9 cellular contexts compared by ENCODE assay signal in genomic region chr12:52186135-52186840, GRCh38. TPM values are rescaled to one million over a fixed set of nuclear protein-coding genes. Genes with fewer than 3 reads are reported as not detected.
A peak's percentile ranks its signal among the peaks of the same experiment; 100 is the strongest.
DNase-seq lines count a peak whose midpoint lies in the region; ATAC-seq and TF ChIP-seq lines count a peak whose summit lies in the region.
"Had no signal": no experiment of that assay in that cellular context is flagged by ENCODE, and none has a peak within 500 bp of the region (broad histone marks: within the 10 kb centered on the region; RNA-seq: fewer than 3 reads in every experiment).

No MANE protein-coding gene starts in this region.

- no peaks in the 10 kb centered on the region for H3K36me3 Mint-ChIP-seq in dendritic cell treated with granulocyte-macrophage colony-stimulating factor and Interleukin-4, amounts not matched to agents 40 ng/mL and 50 ng/mL, for 4 days (ENCODE audit: low read depth)
- no peaks in the 10 kb centered on the region for H3K36me3 Mint-ChIP-seq in neural crest cell (ENCODE audit: low read depth)

- H3K4me3 Mint-ChIP-seq in dendritic cell treated with granulocyte-macrophage colony-stimulating factor and Interleukin-4, amounts not matched to agents 40 ng/mL and 50 ng/mL, for 4 days = no peak overlapping the region
- H3K4me3 Mint-ChIP-seq in neural crest cell = no peak overlapping the region

- H3K4me1 ChIP-seq in upper lobe of right lung = no peaks in the 10 kb centered on the region

- DNase-seq in COR-L47 (lab: John Stamatoyannopoulos, UW) = peak; percentile 73
- DNase-seq in NCI-H2107 treated with DMSO at 0.1 percent for 48 hours (lab: John Stamatoyannopoulos, UW; ENCODE audit: unreplicated experiment) = peak; percentile 67
- no peak for DNase-seq in neural crest cell (ENCODE audit: low read depth, low spot score)
- DNase-seq in DMS153 treated with DMSO at 0.1 percent for 48 hours (lab: John Stamatoyannopoulos, UW; ENCODE audit: unreplicated experiment) = no peak
- no peak for DNase-seq in mucosa of gallbladder (ENCODE audit: low spot score)
- no peak for DNase-seq in activated CD4-positive, alpha-beta T cell treated with anti-CD3 and anti-CD28 coated beads for 4 hours
- no peak for DNase-seq in upper lobe of right lung
- DNase-seq: activated naive CD4-positive, alpha-beta T cell had no signal

- peak overlapping the region; percentile 62 for H3K27ac Mint-ChIP-seq in dendritic cell treated with granulocyte-macrophage colony-stimulating factor and Interleukin-4, amounts not matched to agents 40 ng/mL and 50 ng/mL, for 4 days
- H3K27ac Mint-ChIP-seq in neural crest cell (ENCODE audit: unreplicated experiment) = peak overlapping the region; percentile 43

- H3K9me3 ChIP-seq in upper lobe of right lung = no peaks in the 10 kb centered on the region

- intact Hi-C loops in dendritic cell treated with granulocyte-macrophage colony-stimulating factor and Interleukin-4, amounts not matched to agents 40 ng/mL and 50 ng/mL, for 4 days (cut with micrococcal nuclease) = no loop called here
- intact Hi-C loops in upper lobe of right lung (cut with DNase I) = no loop called here

- peaks cover 83% of the 10 kb centered on the region for H3K4me1 Mint-ChIP-seq in dendritic cell treated with granulocyte-macrophage colony-stimulating factor and Interleukin-4, amounts not matched to agents 40 ng/mL and 50 ng/mL, for 4 days (ENCODE audit: low read depth)
- peaks cover 8% of the 10 kb centered on the region for H3K4me1 Mint-ChIP-seq in neural crest cell

- H3K4me3 ChIP-seq in upper lobe of right lung = no peak overlapping the region

- no peak for ATAC-seq in upper lobe of right lung

- H3K9me3 Mint-ChIP-seq in dendritic cell treated with granulocyte-macrophage colony-stimulating factor and Interleukin-4, amounts not matched to agents 40 ng/mL and 50 ng/mL, for 4 days = no peaks in the 10 kb centered on the region
- no peaks in the 10 kb centered on the region for H3K9me3 Mint-ChIP-seq in neural crest cell

- peaks cover 4% of the 10 kb centered on the region for H3K27me3 Mint-ChIP-seq in dendritic cell treated with granulocyte-macrophage colony-stimulating factor and Interleukin-4, amounts not matched to agents 40 ng/mL and 50 ng/mL, for 4 days
- H3K27me3 Mint-ChIP-seq in neural crest cell (ENCODE audit: low read depth) = no peaks in the 10 kb centered on the region

- TF ChIP-seq CTCF in neural crest cell (conservative IDR thresholded peaks at IDR 0.05) = no peak
- no peak for TF ChIP-seq CTCF in upper lobe of right lung (IDR thresholded peaks at IDR 0.05)

- H3K27ac ChIP-seq in upper lobe of right lung = no peak overlapping the region

- no peaks in the 10 kb centered on the region for H3K27me3 ChIP-seq in upper lobe of right lung

- no peaks in the 10 kb centered on the region for H3K36me3 ChIP-seq in upper lobe of right lung

RNA-seq across cellular contexts. Expression of gene KRT80, which starts 5.5 kb away (rescaled TPM):
- not detected in 2 replicates for total RNA-seq in neural crest cell
- 15.5 TPM for total RNA-seq in mucosa of gallbladder
- total RNA-seq in upper lobe of right lung = 8.6 TPM

RNA-seq across cellular contexts. Expression of gene KRT7, which starts 46.8 kb away (rescaled TPM):
- total RNA-seq in neural crest cell (not detected in 2 replicates), mucosa of gallbladder (335 TPM), upper lobe of right lung (664 TPM)

Comparison
In these comparisons a context has a peak if more than half of its experiments do, and no peak if none do; other contexts are left out.
1. DNase-seq: peak in COR-L47 (single experiment) and NCI-H2107 treated with DMSO at 0.1 percent for 48 hours (single experiment); none in neural crest cell (single experiment), DMS153 treated with DMSO at 0.1 percent for 48 hours (single experiment), mucosa of gallbladder (single experiment), activated CD4-positive, alpha-beta T cell treated with anti-CD3 and anti-CD28 coated beads for 4 hours (0 of 2) and upper lobe of right lung (single experiment).
2. RNA of gene KRT7, which starts 46.8 kb away (total RNA-seq): 664 TPM in upper lobe of right lung (single experiment) and 335 TPM in mucosa of gallbladder (single experiment); not detected in neural crest cell; every median in the first group is over 100 times any median in the second.